In genomic region chr10:29932991-29933390, GRCh38 we compare ENCODE assay signal across 15 cellular contexts.
DNase-seq lines count a peak whose midpoint lies in the region; ATAC-seq and TF ChIP-seq lines count a peak whose summit lies in the region.
"Had no signal": no experiment of that assay in that cellular context is flagged by ENCODE, and none has a peak within 500 bp of the region (broad histone marks: within the 10 kb centered on the region; RNA-seq: fewer than 3 reads in every experiment).

No MANE protein-coding gene starts in this region.

- ATAC-seq in CD8-positive, alpha-beta T cell, result no peak
- no peak for ATAC-seq in natural killer cell treated with Interleukin-12 subunit alpha and Interleukin-12 subunit beta and Interleukin-15 and Interleukin-18, amount 100 ng/mL, for 72 hours
- no peak for ATAC-seq in left colon
- ATAC-seq: A549, HepG2 had no signal

- H3K27ac Mint-ChIP-seq in CD8-positive, alpha-beta T cell, result no peak overlapping the region
- H3K27ac Mint-ChIP-seq in natural killer cell treated with Interleukin-12 subunit alpha and Interleukin-12 subunit beta and Interleukin-15 and Interleukin-18, amount 100 ng/mL, for 72 hours, result no peak overlapping the region

- 0 out of 2 replicates have a peak, but pooled peaks cover 5% of the 10 kb centered on the region for H3K4me1 ChIP-seq in PC-9 (replicated peaks; ENCODE audit: insufficient read depth)
- no peaks in the 10 kb centered on the region for H3K4me1 ChIP-seq in CD8-positive, alpha-beta T cell (ENCODE audit: insufficient read depth, low read length)
- H3K4me1 ChIP-seq: A549, BE2C, Caco-2 had no signal

- no peaks in the 10 kb centered on the region for H3F3A ChIP-seq in PC-9 (ENCODE audit: insufficient read depth, low read depth)

- peak; percentile 29 for DNase-seq in GM12865 (ENCODE audit: low read depth)
- peak in 1 of 2 experiments; percentile 58 for DNase-seq in PC-9
- peak; percentile 78 for DNase-seq in epithelial cell of proximal tubule (ENCODE audit: low read depth)
- peak; percentile 52 for DNase-seq in kidney tubule cell (ENCODE audit: low spot score)
- DNase-seq in CD8-positive, alpha-beta T cell, result no peak
- no peak for DNase-seq in natural killer cell treated with Interleukin-12 subunit alpha and Interleukin-12 subunit beta and Interleukin-15 and Interleukin-18, amount 100 ng/mL, for 72 hours (ENCODE audit: low spot score)
- no peak for DNase-seq in left colon
- DNase-seq: BE2C; Caco-2; CD4-positive, alpha-beta memory T cell; DMS53; GF-D8 had no signal

- no peak for TF ChIP-seq CTCF in GM12865 (IDR thresholded peaks at IDR 0.05; ENCODE audit: insufficient read depth, low read depth, low read length, missing control alignments)
- no peak for TF ChIP-seq CTCF in PC-9 (conservative IDR thresholded peaks at IDR 0.05)
- no peak for TF ChIP-seq CTCF in epithelial cell of proximal tubule (conservative IDR thresholded peaks at IDR 0.05; ENCODE audit: low read depth, low read length)
- TF ChIP-seq CTCF in CD8-positive, alpha-beta T cell (IDR thresholded peaks at IDR 0.05), result no peak

- no peak overlapping the region for H3K4me2 ChIP-seq in PC-9
- H3K4me2 ChIP-seq: A549 had no signal

- no peaks in the 10 kb centered on the region for H3K9me3 ChIP-seq in PC-9 (ENCODE audit: insufficient read depth, low read depth)
- no peaks in the 10 kb centered on the region for H3K9me3 ChIP-seq in CD8-positive, alpha-beta T cell (ENCODE audit: low read length)
- H3K9me3 ChIP-seq: BE2C had no signal

- no peaks in the 10 kb centered on the region for H3K79me2 ChIP-seq in PC-9 (ENCODE audit: low read depth)

- no peaks in the 10 kb centered on the region for H3K36me3 Mint-ChIP-seq in CD8-positive, alpha-beta T cell
- H3K36me3 Mint-ChIP-seq in natural killer cell treated with Interleukin-12 subunit alpha and Interleukin-12 subunit beta and Interleukin-15 and Interleukin-18, amount 100 ng/mL, for 72 hours, result no peaks in the 10 kb centered on the region
- H3K36me3 Mint-ChIP-seq: CD4-positive, alpha-beta memory T cell had no signal

- intact Hi-C loops in PC-9 (cut with micrococcal nuclease; ENCODE audit: unreplicated experiment) (no loop called here), left colon (cut with DNase I, micrococcal nuclease) (no loop called here)
- intact Hi-C loops in CD8-positive, alpha-beta T cell (cut with DNase I, micrococcal nuclease), result no loop called here

- peaks cover 3% of the 10 kb centered on the region for H3K9me3 Mint-ChIP-seq in CD8-positive, alpha-beta T cell
- no peaks in the 10 kb centered on the region for H3K9me3 Mint-ChIP-seq in natural killer cell treated with Interleukin-12 subunit alpha and Interleukin-12 subunit beta and Interleukin-15 and Interleukin-18, amount 100 ng/mL, for 72 hours

- H3K4me3 ChIP-seq in GM12865 (ENCODE audit: low read depth, low read length) (no peak overlapping the region), PC-9 (no peak overlapping the region), epithelial cell of proximal tubule (ENCODE audit: low read depth, low read length) (no peak overlapping the region)
- no peak overlapping the region for H3K4me3 ChIP-seq in CD8-positive, alpha-beta T cell (ENCODE audit: low read depth, low read length)
- H3K4me3 ChIP-seq: A549 had no signal

- H4K20me1 ChIP-seq in PC-9 (ENCODE audit: insufficient read depth), result no peaks in the 10 kb centered on the region

- H3K4me1 Mint-ChIP-seq in CD8-positive, alpha-beta T cell (ENCODE audit: low read depth), result no peaks in the 10 kb centered on the region
- H3K4me1 Mint-ChIP-seq in natural killer cell treated with Interleukin-12 subunit alpha and Interleukin-12 subunit beta and Interleukin-15 and Interleukin-18, amount 100 ng/mL, for 72 hours (ENCODE audit: low read depth in 2 of 2), result peaks cover 0 to 3% of the 10 kb centered on the region in 2 donors
- H3K4me1 Mint-ChIP-seq: CD4-positive, alpha-beta memory T cell had no signal

- H3K36me3 ChIP-seq in PC-9 (ENCODE audit: low read depth), result no peaks in the 10 kb centered on the region
- no peaks in the 10 kb centered on the region for H3K36me3 ChIP-seq in CD8-positive, alpha-beta T cell (ENCODE audit: insufficient read depth, low read length)
- H3K36me3 ChIP-seq: BE2C had no signal

- H3K27me3 Mint-ChIP-seq in CD8-positive, alpha-beta T cell (ENCODE audit: low read depth), result peaks cover 5% of the 10 kb centered on the region
- H3K27me3 Mint-ChIP-seq in natural killer cell treated with Interleukin-12 subunit alpha and Interleukin-12 subunit beta and Interleukin-15 and Interleukin-18, amount 100 ng/mL, for 72 hours, result peaks cover 17 to 31% of the 10 kb centered on the region in 2 donors

- BruUV-seq in PC-9 (replicated peaks; lab: Mats Ljungman, UMichigan), result no TSS peak

- no peak overlapping the region for H2AFZ ChIP-seq in PC-9

- H3K27me3 ChIP-seq in PC-9 (ENCODE audit: insufficient read depth, low read depth), result no peaks in the 10 kb centered on the region
- H3K27me3 ChIP-seq in CD8-positive, alpha-beta T cell (ENCODE audit: insufficient read depth, low read length), result no peaks in the 10 kb centered on the region
- H3K27me3 ChIP-seq: BE2C had no signal

- H3K4me3 Mint-ChIP-seq in CD8-positive, alpha-beta T cell, result no peak overlapping the region
- no peak overlapping the region for H3K4me3 Mint-ChIP-seq in natural killer cell treated with Interleukin-12 subunit alpha and Interleukin-12 subunit beta and Interleukin-15 and Interleukin-18, amount 100 ng/mL, for 72 hours
- H3K4me3 Mint-ChIP-seq: CD4-positive, alpha-beta memory T cell had no signal

- H3K27ac ChIP-seq in PC-9, result peak overlapping the region; percentile 56
- no peak overlapping the region for H3K27ac ChIP-seq in CD8-positive, alpha-beta T cell (ENCODE audit: low read depth, low read length)
- H3K27ac ChIP-seq: A549, C4-2B had no signal

- CTCF ChIA-PET in PC-9 (lab: Charles Lee), result interaction anchor here (0.6 kb wide), 1 partner anchor 398 kb away, joined by 3 read pairs; no protein-coding TSS in a partner anchor
- CTCF ChIA-PET in CD8-positive, alpha-beta T cell (lab: Charles Lee), result no interaction called here

- POLR2A ChIA-PET in PC-9 (lab: Charles Lee; ENCODE audit: unreplicated experiment), result no interaction called here
- POLR2A ChIA-PET in CD8-positive, alpha-beta T cell (lab: Charles Lee), result no interaction called here

- no peaks in the 10 kb centered on the region for H3K9me2 ChIP-seq in PC-9 (ENCODE audit: insufficient read depth)

Comparison
In these comparisons a context has a peak if more than half of its experiments do, and no peak if none do; other contexts are left out.
1. DNase-seq: peak in GM12865 (single experiment), epithelial cell of proximal tubule (single experiment) and kidney tubule cell (single experiment); none in CD8-positive, alpha-beta T cell (0 of 7), natural killer cell treated with Interleukin-12 subunit alpha and Interleukin-12 subunit beta and Interleukin-15 and Interleukin-18, amount 100 ng/mL, for 72 hours (single experiment) and left colon (0 of 2).